Comparison of ENCODE assay signal across 8 cellular contexts in genomic region chr20:38926934-38927616, GRCh38. TPM values are rescaled to one million over a fixed set of nuclear protein-coding genes. Genes with fewer than 3 reads are reported as not detected.
A peak's percentile ranks its signal among the peaks of the same experiment; 100 is the strongest.
DNase-seq lines count a peak whose midpoint lies in the region; ATAC-seq and TF ChIP-seq lines count a peak whose summit lies in the region.

No MANE protein-coding gene starts in this region.

- ATAC-seq in HG02970 (IDR thresholded peaks at IDR 0.05; ENCODE audit: low FRiP score, unreplicated experiment) = peak; percentile 4
- no peak for ATAC-seq in HG03097 (IDR thresholded peaks at IDR 0.05; ENCODE audit: low FRiP score, unreplicated experiment)

- H3K4me3 ChIP-seq in kidney epithelial cell (ENCODE audit: low read depth, low read length) (peak overlapping the region; percentile 85), transverse colon (peak overlapping the region; percentile 55 to 77 (median 67))

- peak overlapping the region; percentile 65 for H3K27ac Mint-ChIP-seq in activated T-helper 2 cell treated with anti-CD3 and anti-CD28 coated beads, Interferon-gamma antibody, Interleukin-2, Interleukin-4, amounts not matched to agents 10 μg/mL and 5 μg/mL and 100 μg/mL, durations not matched to agents 14 hours and 24 hours and 36 hours

- H3K9me3 Mint-ChIP-seq in activated T-helper 2 cell treated with anti-CD3 and anti-CD28 coated beads, Interferon-gamma antibody, Interleukin-2, Interleukin-4, amounts not matched to agents 10 μg/mL and 5 μg/mL and 100 μg/mL, durations not matched to agents 14 hours and 24 hours and 36 hours = no peaks in the 10 kb centered on the region

- intact Hi-C loops in activated T-helper 2 cell treated with anti-CD3 and anti-CD28 coated beads, Interferon-gamma antibody, Interleukin-2, Interleukin-4, amounts not matched to agents 10 μg/mL and 5 μg/mL and 100 μg/mL, durations not matched to agents 14 hours and 24 hours and 36 hours (cut with micrococcal nuclease) = loop anchor here (1.0 kb wide), 4 partner anchors 35 to 281 kb away; partner anchors contain the start of gene DHX35
- intact Hi-C loops in transverse colon (cut with DNase I; ENCODE audit: low total_unique reads) = loop anchor here (5.0 kb wide), 1 partner anchor 115 kb away; no protein-coding TSS in a partner anchor

- 5 to 6% methylated on average over 4 to 27 of the region's 27 CpGs for WGBS in transverse colon (ENCODE audit: low coverage in 1 of 2), 2 donors

- H3K27me3 Mint-ChIP-seq in activated T-helper 2 cell treated with anti-CD3 and anti-CD28 coated beads, Interferon-gamma antibody, Interleukin-2, Interleukin-4, amounts not matched to agents 10 μg/mL and 5 μg/mL and 100 μg/mL, durations not matched to agents 14 hours and 24 hours and 36 hours (ENCODE audit: low read depth) = no peaks in the 10 kb centered on the region

- H3K27ac ChIP-seq in transverse colon = peak overlapping the region; percentile 62 to 86 (median 82)

- peaks cover 23% of the 10 kb centered on the region for H3K36me3 Mint-ChIP-seq in activated T-helper 2 cell treated with anti-CD3 and anti-CD28 coated beads, Interferon-gamma antibody, Interleukin-2, Interleukin-4, amounts not matched to agents 10 μg/mL and 5 μg/mL and 100 μg/mL, durations not matched to agents 14 hours and 24 hours and 36 hours (ENCODE audit: low read depth)

- H3K4me1 ChIP-seq in transverse colon = peaks cover 0 to 24% (median 4%) of the 10 kb centered on the region in 4 donors

- no peak for TF ChIP-seq EP300 in transverse colon (IDR thresholded peaks at IDR 0.05; ENCODE audit: low read depth)

- H3K36me3 ChIP-seq in kidney epithelial cell (ENCODE audit: control insufficient read depth, insufficient read depth, low read length) = no peaks in the 10 kb centered on the region
- H3K36me3 ChIP-seq in transverse colon = no peaks in the 10 kb centered on the region

- H3K4me3 Mint-ChIP-seq in activated T-helper 2 cell treated with anti-CD3 and anti-CD28 coated beads, Interferon-gamma antibody, Interleukin-2, Interleukin-4, amounts not matched to agents 10 μg/mL and 5 μg/mL and 100 μg/mL, durations not matched to agents 14 hours and 24 hours and 36 hours (ENCODE audit: low read depth) = peak overlapping the region; percentile 81

- DNase-seq in NCI-H1105 treated with DMSO at 0.1 percent for 48 hours (lab: John Stamatoyannopoulos, UW) (peak; percentile 28), NCI-H1105 (lab: John Stamatoyannopoulos, UW) (no peak), kidney epithelial cell (ENCODE audit: low read depth) (no peak), transverse colon (no peak), SHP77 treated with DMSO at 0.1 percent for 48 hours (lab: John Stamatoyannopoulos, UW) (no peak)
- no peak for DNase-seq in activated T-helper 2 cell treated with anti-CD3 and anti-CD28 coated beads, Interferon-gamma antibody, Interleukin-2, Interleukin-4, amounts not matched to agents 10 μg/mL and 5 μg/mL and 100 μg/mL, durations not matched to agents 14 hours and 24 hours and 36 hours (ENCODE audit: low spot score)

- H3K9me3 ChIP-seq in transverse colon = no peaks in the 10 kb centered on the region

- peaks cover 31% of the 10 kb centered on the region for H3K4me1 Mint-ChIP-seq in activated T-helper 2 cell treated with anti-CD3 and anti-CD28 coated beads, Interferon-gamma antibody, Interleukin-2, Interleukin-4, amounts not matched to agents 10 μg/mL and 5 μg/mL and 100 μg/mL, durations not matched to agents 14 hours and 24 hours and 36 hours (ENCODE audit: low read depth)

- TF ChIP-seq POLR2A in transverse colon (IDR thresholded peaks at IDR 0.05) = no peak

- in situ Hi-C loops in transverse colon (cut with MboI; ENCODE audit: low pct_ligation_motif_present in 1 of 4, low pct_unique_long_range_greater_than_20kb in 1 of 4, low sequenced_read_pairs in 3 of 4) = loop anchor here in 2 of 4 donors (10.0 kb wide), 1 partner anchor 118 kb away; no protein-coding TSS in a partner anchor

- TF ChIP-seq CTCF in kidney epithelial cell (IDR thresholded peaks at IDR 0.05; ENCODE audit: insufficient read depth, low read length, poor library complexity, severe bottlenecking) (no peak), transverse colon (IDR thresholded peaks at IDR 0.05) (no peak)

- H3K27me3 ChIP-seq in kidney epithelial cell (ENCODE audit: control insufficient read depth, insufficient read depth, low read length) (no peaks in the 10 kb centered on the region), transverse colon (no peaks in the 10 kb centered on the region)

RNA-seq across cellular contexts. Expression of gene FAM83D, which starts 0.9 kb away (rescaled TPM):
- 15.4 and 15.6 TPM in 2 replicates for total RNA-seq in activated T-helper 2 cell treated with anti-CD3 and anti-CD28 coated beads, Interferon-gamma antibody, Interleukin-2, Interleukin-4, amounts not matched to agents 10 μg/mL and 5 μg/mL and 100 μg/mL, durations not matched to agents 14 hours and 24 hours and 36 hours
- total RNA-seq in kidney epithelial cell (4.1 and 5.4 TPM in 2 replicates), transverse colon (10 to 100 TPM in 3 of 4 donors, 1 to 10 TPM in 1; 7.2 to 42.3 (median 19.6) TPM)

RNA-seq across cellular contexts. Expression of gene DHX35, which starts 35.1 kb away (rescaled TPM):
- 14.8 and 15.3 TPM in 2 replicates for total RNA-seq in activated T-helper 2 cell treated with anti-CD3 and anti-CD28 coated beads, Interferon-gamma antibody, Interleukin-2, Interleukin-4, amounts not matched to agents 10 μg/mL and 5 μg/mL and 100 μg/mL, durations not matched to agents 14 hours and 24 hours and 36 hours
- total RNA-seq in kidney epithelial cell (7.4 and 8.6 TPM in 2 replicates), transverse colon (10 to 100 TPM; 15.5 to 75.9 (median 17.7) TPM)
